In the genomic region with DNA sequence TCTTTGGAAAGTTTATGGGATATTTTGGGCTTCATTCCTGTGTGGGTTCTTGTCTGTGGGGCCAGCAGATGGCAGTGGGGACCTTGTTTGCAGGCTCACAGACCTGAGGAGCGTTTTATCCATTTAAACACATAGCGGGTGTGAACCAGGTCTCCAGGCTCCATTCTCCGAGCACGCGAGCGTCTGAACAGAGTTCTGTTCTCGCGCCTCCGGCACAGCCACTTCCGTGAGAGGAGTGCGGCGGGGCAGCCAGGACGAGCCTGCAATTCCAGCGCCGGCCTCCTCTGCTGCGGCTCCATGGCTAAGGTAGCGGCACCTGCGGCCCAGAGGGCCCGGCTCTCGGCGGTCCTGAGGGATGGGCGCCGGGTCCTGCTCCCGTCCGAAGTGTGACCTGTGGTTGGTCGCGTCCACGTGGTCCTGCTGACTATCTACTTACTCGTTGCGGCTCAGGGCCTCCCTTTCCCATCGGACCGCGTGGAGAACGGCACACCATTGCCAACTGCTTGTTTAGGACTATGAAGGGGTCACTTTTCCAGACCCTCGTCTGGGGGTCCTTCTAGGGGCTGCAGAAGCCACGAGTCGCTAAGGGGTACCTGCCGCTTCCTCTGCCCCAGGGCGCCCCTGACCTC, we compare ENCODE assay signal across 8 cellular contexts. TPM values are rescaled to one million over a fixed set of nuclear protein-coding genes. Genes with fewer than 3 reads are reported as not detected.
A peak's percentile ranks its signal among the peaks of the same experiment; 100 is the strongest.
DNase-seq lines count a peak whose midpoint lies in the region; ATAC-seq and TF ChIP-seq lines count a peak whose summit lies in the region.

No MANE protein-coding gene starts in this region.

- H3K36me3 ChIP-seq in MM.1S (replicated peaks; ENCODE audit: insufficient read depth, low read length), result no peaks in the 10 kb centered on the region

- H2AFZ ChIP-seq in MM.1S (ENCODE audit: low read length), result no peak overlapping the region

- no peaks in the 10 kb centered on the region for H3K9me3 Mint-ChIP-seq in activated T-cell treated with anti-CD3 and anti-CD28 coated beads, Interleukin-2, amount 50 U/mL, for 4 hours
- no peaks in the 10 kb centered on the region for H3K9me3 Mint-ChIP-seq in stimulated activated naive CD8-positive, alpha-beta T cell treated with anti-CD3 and anti-CD28 coated beads, Interleukin-15, Interleukin-2, amounts not matched to agents 100 ng/mL and 50 ng/mL, for 24 hours

- intact Hi-C loops in left cardiac atrium (cut with DNase I), result loop anchor here in 1 of 2 donors (5.0 to 10.0 kb wide), 2 partner anchors 113 to 230 kb away; no protein-coding TSS in a partner anchor

- peak overlapping the region; percentile 45 for H3K4me3 Mint-ChIP-seq in activated T-cell treated with anti-CD3 and anti-CD28 coated beads, Interleukin-2, amount 50 U/mL, for 4 hours
- peak overlapping the region; percentile 51 for H3K4me3 Mint-ChIP-seq in stimulated activated naive CD8-positive, alpha-beta T cell treated with anti-CD3 and anti-CD28 coated beads, Interleukin-15, Interleukin-2, amounts not matched to agents 100 ng/mL and 50 ng/mL, for 24 hours

- no peaks in the 10 kb centered on the region for H3K79me2 ChIP-seq in MM.1S (ENCODE audit: low read length)

- peak; percentile 43 for DNase-seq in activated T-cell treated with anti-CD3 and anti-CD28 coated beads, Interleukin-2, amount 50 U/mL, for 1 hour
- no peak for DNase-seq in activated T-cell treated with anti-CD3 and anti-CD28 coated beads, Interleukin-2, amount 50 U/mL, for 48 hours
- DNase-seq in activated T-cell treated with anti-CD3 and anti-CD28 coated beads, Interleukin-2, amount 50 U/mL, for 4 hours, result no peak
- DNase-seq in left cardiac atrium, result peak; percentile 44
- DNase-seq in amygdala (lab: John Stamatoyannopoulos, UW), result no peak
- no peak for DNase-seq in MM.1S

- H3K27ac ChIP-seq in MM.1S (ENCODE audit: low read length), result no peak overlapping the region

- H3K36me3 Mint-ChIP-seq in activated T-cell treated with anti-CD3 and anti-CD28 coated beads, Interleukin-2, amount 50 U/mL, for 4 hours (ENCODE audit: insufficient read depth), result no peaks in the 10 kb centered on the region
- H3K36me3 Mint-ChIP-seq in stimulated activated naive CD8-positive, alpha-beta T cell treated with anti-CD3 and anti-CD28 coated beads, Interleukin-15, Interleukin-2, amounts not matched to agents 100 ng/mL and 50 ng/mL, for 24 hours (ENCODE audit: low read depth), result no peaks in the 10 kb centered on the region

- H3K9me3 ChIP-seq in MM.1S (replicated peaks; ENCODE audit: insufficient read depth, low read length), result no peaks in the 10 kb centered on the region

- H3K4me1 Mint-ChIP-seq in activated T-cell treated with anti-CD3 and anti-CD28 coated beads, Interleukin-2, amount 50 U/mL, for 4 hours (ENCODE audit: low read depth), result peaks cover 10% of the 10 kb centered on the region
- peaks cover 14% of the 10 kb centered on the region for H3K4me1 Mint-ChIP-seq in stimulated activated naive CD8-positive, alpha-beta T cell treated with anti-CD3 and anti-CD28 coated beads, Interleukin-15, Interleukin-2, amounts not matched to agents 100 ng/mL and 50 ng/mL, for 24 hours (ENCODE audit: low read depth)

- peaks cover 31% of the 10 kb centered on the region for H3K27me3 Mint-ChIP-seq in activated T-cell treated with anti-CD3 and anti-CD28 coated beads, Interleukin-2, amount 50 U/mL, for 4 hours (ENCODE audit: low read depth)
- H3K27me3 Mint-ChIP-seq in stimulated activated naive CD8-positive, alpha-beta T cell treated with anti-CD3 and anti-CD28 coated beads, Interleukin-15, Interleukin-2, amounts not matched to agents 100 ng/mL and 50 ng/mL, for 24 hours, result peaks cover 39% of the 10 kb centered on the region

- H3F3A ChIP-seq in MM.1S (ENCODE audit: insufficient read depth, low read length), result no peaks in the 10 kb centered on the region

- ATAC-seq in activated T-cell treated with anti-CD3 and anti-CD28 coated beads, Interleukin-2, amount 50 U/mL, for 4 hours, result peak; percentile 32 to 54
- ATAC-seq in left cardiac atrium (peak; percentile 8), GM18520 (IDR thresholded peaks at IDR 0.05; ENCODE audit: unreplicated experiment) (no peak)

- TF ChIP-seq CTCF in MM.1S (IDR thresholded peaks at IDR 0.05; ENCODE audit: low read length), result no peak

- H3K4me3 ChIP-seq in MM.1S (ENCODE audit: low read length), result no peak overlapping the region

- peaks cover 69% of the 10 kb centered on the region for H3K27me3 ChIP-seq in MM.1S (replicated peaks; ENCODE audit: insufficient read depth, low read length)

- no peak overlapping the region for H3K9ac ChIP-seq in MM.1S (ENCODE audit: low read length)

- H3K4me2 ChIP-seq in MM.1S (ENCODE audit: low read depth, low read length), result no peak overlapping the region

- no peaks in the 10 kb centered on the region for H3K4me1 ChIP-seq in MM.1S (ENCODE audit: low read length)

- no peaks in the 10 kb centered on the region for H3K9me2 ChIP-seq in MM.1S (replicated peaks; ENCODE audit: insufficient read depth, low read length)

- H4K20me1 ChIP-seq in MM.1S (ENCODE audit: insufficient read depth, low read length), result no peaks in the 10 kb centered on the region

- no peak overlapping the region for H3K27ac Mint-ChIP-seq in stimulated activated naive CD8-positive, alpha-beta T cell treated with anti-CD3 and anti-CD28 coated beads, Interleukin-15, Interleukin-2, amounts not matched to agents 100 ng/mL and 50 ng/mL, for 24 hours

RNA-seq across cellular contexts. Expression of a gene that starts 7.3 kb away (rescaled TPM):
- total RNA-seq in activated T-cell treated with anti-CD3 and anti-CD28 coated beads, Interleukin-2, amount 50 U/mL, for 4 hours, result 10 to 100 TPM in 2 of 3 donors, 1 to 10 TPM in 1; 7.6 to 15.6 (median 11.6) TPM
- total RNA-seq in left cardiac atrium, result 10 to 100 TPM in 1 of 2 donors, 1 to 10 TPM in 1; 4.9 to 11.5 TPM

RNA-seq across cellular contexts. Expression of a gene that starts 17.3 kb away (rescaled TPM):
- total RNA-seq in activated T-cell treated with anti-CD3 and anti-CD28 coated beads, Interleukin-2, amount 50 U/mL, for 4 hours, result 1 to 10 TPM; 3.2 to 4.0 (median 3.6) TPM
- 1 to 10 TPM; 6.2 to 9.4 TPM for total RNA-seq in left cardiac atrium

RNA-seq across cellular contexts. Expression of a gene that starts 39.7 kb away (rescaled TPM):
- total RNA-seq in activated T-cell treated with anti-CD3 and anti-CD28 coated beads, Interleukin-2, amount 50 U/mL, for 4 hours, result 10 to 100 TPM; 72.0 to 81.1 (median 73.5) TPM
- total RNA-seq in left cardiac atrium, result 10 to 100 TPM; 35.1 to 38.1 TPM

RNA-seq across cellular contexts. Expression of a gene that starts 43.7 kb away (rescaled TPM):
- not detected for total RNA-seq in activated T-cell treated with anti-CD3 and anti-CD28 coated beads, Interleukin-2, amount 50 U/mL, for 4 hours
- under 1 TPM in 1 of 2 donors, not detected in 1; 0.59 TPM for total RNA-seq in left cardiac atrium

RNA-seq across cellular contexts. Expression of a gene that starts 53.7 kb away (rescaled TPM):
- total RNA-seq in activated T-cell treated with anti-CD3 and anti-CD28 coated beads, Interleukin-2, amount 50 U/mL, for 4 hours, result 100 to 1,000 TPM; 345 to 383 (median 380) TPM
- total RNA-seq in left cardiac atrium, result 100 to 1,000 TPM; 324 to 437 TPM

Comparison
In these comparisons a context has a peak if more than half of its experiments do, and no peak if none do; other contexts are left out.
1. DNase-seq: peak in activated T-cell treated with anti-CD3 and anti-CD28 coated beads, Interleukin-2, amount 50 U/mL, for 1 hour (single experiment) and left cardiac atrium (single experiment); none in activated T-cell treated with anti-CD3 and anti-CD28 coated beads, Interleukin-2, amount 50 U/mL, for 48 hours (0 of 2), activated T-cell treated with anti-CD3 and anti-CD28 coated beads, Interleukin-2, amount 50 U/mL, for 4 hours (single experiment), amygdala (0 of 56) and MM.1S (single experiment).